In the genomic region with DNA sequence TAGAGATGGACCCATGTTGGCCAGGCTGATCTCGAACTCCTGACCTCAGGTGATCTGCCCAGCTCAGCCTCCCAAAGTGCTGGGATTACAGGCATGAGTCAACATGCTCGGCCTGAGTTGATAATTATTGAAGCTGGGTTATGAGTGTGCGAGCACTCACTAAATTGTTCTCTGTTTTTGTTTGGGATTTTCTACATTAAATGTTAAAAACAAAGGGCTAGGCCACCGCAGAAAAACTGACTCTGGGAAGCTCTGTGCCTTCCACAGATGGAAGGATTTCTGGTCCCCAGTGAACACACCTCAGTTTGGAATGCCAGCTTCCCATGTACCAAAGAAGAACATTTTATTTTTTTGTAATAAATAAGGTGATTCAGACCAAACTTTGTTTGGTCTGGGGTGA, we compare ENCODE assay signal across 1 cellular context.
A peak's percentile ranks its signal among the peaks of the same experiment; 100 is the strongest.
TF ChIP-seq lines count a peak whose summit lies in the region.

No MANE protein-coding gene starts in this region.

TF ChIP-seq in K562, 482 proteins besides CTCF, POLR2A, EP300 and RAD21:
- no peak for TF ChIP-seq PCBP1 (IDR thresholded peaks at IDR 0.05; ENCODE audit: low read depth, low read length, poor library complexity, severe bottlenecking)
- TF ChIP-seq ARID1B (IDR thresholded peaks at IDR 0.05): 0 out of 2 replicates have a peak, but pooled peaks have one; percentile 23
- no peak for TF ChIP-seq BRCA1 (IDR thresholded peaks at IDR 0.05)
- no peak for TF ChIP-seq BRCA1 (CRISPR knock-in tag; IDR thresholded peaks at IDR 0.05)
- peak; percentile 30; the same call in 1 of the 2 replicates for TF ChIP-seq ADNP (tag; IDR thresholded peaks at IDR 0.05)
- TF ChIP-seq DPF2 (IDR thresholded peaks at IDR 0.05): peak; percentile 21; the same call in 1 of the 2 replicates
- no peak for TF ChIP-seq ATF7 (IDR thresholded peaks at IDR 0.05)
